Comparison of ENCODE assay signal across 21 cellular contexts in the genomic region with DNA sequence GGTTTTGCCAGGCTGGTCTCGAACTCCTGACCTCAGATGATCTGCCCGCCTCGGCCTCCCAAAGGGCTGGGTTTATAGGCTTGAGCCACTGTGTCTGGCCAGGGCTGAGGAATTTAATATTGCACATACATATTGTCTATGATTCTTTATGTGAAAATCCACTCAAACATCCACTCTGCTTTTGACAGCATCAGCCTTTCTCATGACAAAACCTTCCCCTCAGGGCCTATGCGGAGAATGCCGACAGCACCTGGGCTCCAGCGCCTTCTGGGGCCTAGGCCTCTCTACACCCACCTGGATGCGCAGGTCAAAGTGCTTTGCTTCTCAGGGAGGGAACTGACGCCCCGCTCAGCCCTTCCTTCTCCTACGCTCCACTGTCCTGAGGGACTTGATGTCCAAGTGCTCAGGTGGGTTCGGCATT. TPM values are rescaled to one million over a fixed set of nuclear protein-coding genes. Genes with fewer than 3 reads are reported as not detected.
A peak's percentile ranks its signal among the peaks of the same experiment; 100 is the strongest.
DNase-seq lines count a peak whose midpoint lies in the region; ATAC-seq, FAIRE-seq and TF ChIP-seq lines count a peak whose summit lies in the region.
"Had no signal": no experiment of that assay in that cellular context is flagged by ENCODE, and none has a peak within 500 bp of the region (broad histone marks: within the 10 kb centered on the region; RNA-seq: fewer than 3 reads in every experiment).

No MANE protein-coding gene starts in this region.

- H3K4me2 ChIP-seq in H9 (ENCODE audit: insufficient read depth, insufficient read length, low read length) = no peak overlapping the region

- no peak overlapping the region for H2BK20ac ChIP-seq in H9 (ENCODE audit: low read depth, low read length, poor library complexity, severe bottlenecking)

- H3K4me3 Mint-ChIP-seq in H9 = no peak overlapping the region

- no peak overlapping the region for H2BK15ac ChIP-seq in H9 (ENCODE audit: low read depth, low read length)

- H3K14ac ChIP-seq in H9 (ENCODE audit: insufficient read depth, low read length) = no peak overlapping the region

- no peak for ATAC-seq in GM21526 (IDR thresholded peaks at IDR 0.05; ENCODE audit: low FRiP score, unreplicated experiment)

- no peak overlapping the region for H4K8ac ChIP-seq in H9 (replicated peaks; ENCODE audit: insufficient read length, low read depth, low read length)

- H2AFZ ChIP-seq in H9 (ENCODE audit: low read length) = no peak overlapping the region

- no peaks in the 10 kb centered on the region for H3K79me1 ChIP-seq in H9 (ENCODE audit: insufficient read depth, low read depth, low read length, poor library complexity, severe bottlenecking)

- no peaks in the 10 kb centered on the region for H4K20me1 ChIP-seq in H9 (ENCODE audit: control insufficient read depth, insufficient read depth, insufficient read length)

- H2BK120ac ChIP-seq in H9 (ENCODE audit: low read depth, low read length, poor library complexity, severe bottlenecking) = no peak overlapping the region

- H2BK5ac ChIP-seq in H9 (ENCODE audit: insufficient read length, low read length) = no peak overlapping the region

- no peaks in the 10 kb centered on the region for H3K9me3 ChIP-seq in H9 (ENCODE audit: control insufficient read depth, low read depth, low read length)

- H3K23me2 ChIP-seq in H9 (ENCODE audit: insufficient read length, low read depth, low read length, poor library complexity, severe bottlenecking) = no peaks in the 10 kb centered on the region

- FAIRE-seq in frontal cortex (lab: Jason Lieb, UNC) = no peak
- FAIRE-seq: GM12891, H54 had no signal

- intact Hi-C loops in posterior vena cava (cut with DNase I) = no loop called here

- no peak overlapping the region for H3K9ac ChIP-seq in H9 (ENCODE audit: extremely low read depth, insufficient read length, low read length)

- H3K4ac ChIP-seq in H9 (ENCODE audit: low read depth, low read length) = no peak overlapping the region

- no peak overlapping the region for H3K27ac Mint-ChIP-seq in H9

- no peak for TF ChIP-seq CTCF in H9 (conservative IDR thresholded peaks at IDR 0.05)

- no peak overlapping the region for H3K23ac ChIP-seq in H9 (ENCODE audit: insufficient read length, low read depth, low read length)

- no peak overlapping the region for H2AK5ac ChIP-seq in H9 (ENCODE audit: insufficient read length, low read length)

- H4K91ac ChIP-seq in H9 (ENCODE audit: insufficient read length, low read depth, low read length) = no peak overlapping the region

- H3K79me2 ChIP-seq in H9 (ENCODE audit: insufficient read depth, low read length) = no peaks in the 10 kb centered on the region

- H3K18ac ChIP-seq in H9 (ENCODE audit: insufficient read length, low read depth, low read length) = no peak overlapping the region

- H2BK12ac ChIP-seq in H9 (ENCODE audit: insufficient read length, low read depth, low read length) = no peak overlapping the region

- H3K4me1 Mint-ChIP-seq in H9 = peaks cover 7 to 10% of the 10 kb centered on the region in 2 experiments; a peak in 3 of 4 replicates

- peak; percentile 24 for DNase-seq in H9
- peak; percentile 55 for DNase-seq in amniotic epithelial cell (ENCODE audit: low read depth)
- peak; percentile 44 for DNase-seq in islet precursor cell
- DNase-seq in posterior vena cava (ENCODE audit: low spot score) = peak; percentile 54
- DNase-seq in frontal cortex (ENCODE audit: low spot score in 2 of 2) = no peak
- no peak for DNase-seq in NCI-H748 treated with DMSO at 0.1 percent for 48 hours (lab: John Stamatoyannopoulos, UW)
- DNase-seq: Calu3, DMS79 treated with DMSO at 0.1 percent for 48 hours, GF-D8, KG1, MG63, NCI-H1417, NCI-H1694, NCI-H2029 treated with DMSO at 0.1 percent for 48 hours, NCI-H446 treated with DMSO at 0.1 percent for 48 hours, NCI-H526, RPMI8226, SHP77 had no signal

- H3K27me3 Mint-ChIP-seq in H9 (ENCODE audit: low read depth) = no peaks in the 10 kb centered on the region

- peaks cover 18 to 21% (median 20%) of the 10 kb centered on the region in 3 experiments for H3K36me3 Mint-ChIP-seq in H9 (ENCODE audit: insufficient read depth in 1 of 3, low read depth in 3 of 3)

- H3T11ph ChIP-seq in H9 (ENCODE audit: low read length) = no peak overlapping the region

- H3K4me1 ChIP-seq in H9 (ENCODE audit: insufficient read depth, low read length) = peaks cover 3% of the 10 kb centered on the region; the same call in 1 of the 2 replicates

- H3K27ac ChIP-seq in H9 (ENCODE audit: insufficient read length, low read depth, low read length) = no peak overlapping the region

- H3K56ac ChIP-seq in H9 (ENCODE audit: insufficient read length, low read depth, low read length) = no peak overlapping the region

- no peaks in the 10 kb centered on the region for H3K27me3 ChIP-seq in H9 (ENCODE audit: insufficient read depth, low read length)
- H3K27me3 ChIP-seq: MG63 had no signal

- no peak overlapping the region for H4K5ac ChIP-seq in H9 (ENCODE audit: insufficient read length, low read depth, low read length)

- no CpG with 5 or more reads among the region's 11 CpGs for WGBS in H9 (ENCODE audit: extremely low coverage, insufficient read length, low lambda C conversion rate)

- H3K9me3 Mint-ChIP-seq in H9 = peaks cover 18 to 24% of the 10 kb centered on the region in 2 experiments

RNA-seq across cellular contexts. Expression of gene RAMACL, which starts 5.4 kb away (rescaled TPM):
- 0.28 and 0.29 TPM in 2 replicates for total RNA-seq in H9 (2021)
- total RNA-seq in posterior vena cava = 1 to 10 TPM; 1.7 to 2.7 TPM
- 0.82 TPM for total RNA-seq in frontal cortex

RNA-seq across cellular contexts. Expression of gene RPS6KA2, which starts 46.0 kb away (rescaled TPM):
- total RNA-seq in H9 (2021) = 10.4 and 12.3 TPM in 2 replicates
- total RNA-seq in posterior vena cava = 10 to 100 TPM; 34.0 to 43.4 TPM
- 24.9 TPM for total RNA-seq in frontal cortex

Comparison
In these comparisons a context has a peak if more than half of its experiments do, and no peak if none do; other contexts are left out.
1. DNase-seq: peak in H9 (single experiment), amniotic epithelial cell (single experiment), islet precursor cell (single experiment) and posterior vena cava (single experiment); none in frontal cortex (0 of 2) and NCI-H748 treated with DMSO at 0.1 percent for 48 hours (single experiment).